ENCODE assay signal across 20 cellular contexts in the genomic region with DNA sequence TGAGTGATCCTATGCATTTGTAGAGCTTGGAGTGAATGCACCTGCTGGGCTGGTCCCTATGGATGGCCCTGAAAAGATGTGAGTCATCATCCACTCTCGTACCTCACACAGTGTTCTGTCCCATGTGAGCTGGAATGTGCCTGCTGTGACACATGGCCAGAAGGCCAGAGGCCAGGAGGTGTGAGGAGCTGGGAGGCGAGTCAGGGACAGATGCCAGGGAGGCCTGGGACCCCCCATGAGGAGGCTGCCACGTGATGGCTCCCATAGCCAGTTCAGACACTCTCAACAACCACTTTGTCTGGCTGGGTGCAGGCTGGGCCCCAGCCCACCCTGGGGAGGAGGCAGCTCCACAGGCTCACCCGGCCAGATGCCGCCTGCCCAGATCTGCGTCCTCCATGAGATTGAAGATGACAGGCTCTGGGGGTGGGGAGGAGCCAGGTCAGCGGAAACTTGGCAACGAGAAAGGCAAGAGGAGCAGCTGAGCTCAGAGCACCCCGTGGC.
DNase-seq lines count a peak whose midpoint lies in the region; ATAC-seq and TF ChIP-seq lines count a peak whose summit lies in the region.
"Had no signal": no experiment of that assay in that cellular context is flagged by ENCODE, and none has a peak within 500 bp of the region (broad histone marks: within the 10 kb centered on the region; RNA-seq: fewer than 3 reads in every experiment).

No MANE protein-coding gene starts in this region.

- H3K4me2 ChIP-seq in osteoblast (ENCODE audit: insufficient read depth, low read length), result no peak overlapping the region

- no peak for TF ChIP-seq POLR2A in prostate gland (IDR thresholded peaks at IDR 0.05)

- peak; percentile 38 for DNase-seq in DMS 273 treated with DMSO at 0.1 percent for 48 hours (lab: John Stamatoyannopoulos, UW)
- peak; percentile 24 for DNase-seq in NCI-H1694 (lab: John Stamatoyannopoulos, UW)
- peak; percentile 37 for DNase-seq in astrocyte of the spinal cord (ENCODE audit: low read depth, low spot score)
- DNase-seq in osteoblast (ENCODE audit: insufficient read length, low spot score, missing footprints), result peak; percentile 63
- DNase-seq in prostate gland (ENCODE audit: low spot score), result no peak
- DNase-seq in T-helper 2 cell treated with Interferon-gamma antibody and Interleukin-4, amounts not matched to agents 5 μg/mL and 100 μg/mL, for 36 hours (ENCODE audit: low spot score), result no peak
- DNase-seq: activated B cell treated with CpG ODN at 0.5 μM for 24 hours; activated CD8-positive, alpha-beta T cell treated with anti-CD3 and anti-CD28 coated beads, Interleukin-2, amount 10 ng/mL, durations not matched to agents 7 days and 5 days; activated T-cell treated with anti-CD3 and anti-CD28 coated beads, Interleukin-2, amount 50 U/mL, for 72 hours; brain microvascular endothelial cell; EL; left lung; NCI-H345; occipital lobe; Right ventricle myocardium superior; stimulated activated CD4-positive, alpha-beta T cell treated with anti-CD3 and anti-CD28 coated beads, Interleukin-4, amount 100 ng/mL, for 24 hours; T-helper 2 cell had no signal

- H3K9me3 Mint-ChIP-seq in T-helper 2 cell treated with Interferon-gamma antibody and Interleukin-4, amounts not matched to agents 5 μg/mL and 100 μg/mL, for 36 hours, result no peaks in the 10 kb centered on the region
- H3K9me3 Mint-ChIP-seq: activated naive CD4-positive, alpha-beta T cell treated with anti-CD3 and anti-CD28 coated beads, Interleukin-2, amount 50 U/mL, for 72 hours had no signal

- H3K4me3 Mint-ChIP-seq in T-helper 2 cell treated with Interferon-gamma antibody and Interleukin-4, amounts not matched to agents 5 μg/mL and 100 μg/mL, for 36 hours, result no peak overlapping the region
- H3K4me3 Mint-ChIP-seq: activated B cell treated with CpG ODN at 0.5 μM for 24 hours; activated CD8-positive, alpha-beta T cell treated with anti-CD3 and anti-CD28 coated beads, Interleukin-2, amount 10 ng/mL, durations not matched to agents 7 days and 5 days; activated T-cell treated with anti-CD3 and anti-CD28 coated beads, Interleukin-2, amount 50 U/mL, for 72 hours had no signal

- H3K27ac ChIP-seq in osteoblast (ENCODE audit: low read depth, low read length) (no peak overlapping the region), prostate gland (no peak overlapping the region)
- H3K27ac ChIP-seq: brain microvascular endothelial cell, left lung had no signal

- H2AFZ ChIP-seq in osteoblast (ENCODE audit: low read length), result no peak overlapping the region

- H3K4me1 Mint-ChIP-seq in T-helper 2 cell treated with Interferon-gamma antibody and Interleukin-4, amounts not matched to agents 5 μg/mL and 100 μg/mL, for 36 hours (ENCODE audit: low read depth), result no peaks in the 10 kb centered on the region
- H3K4me1 Mint-ChIP-seq: activated B cell treated with CpG ODN at 0.5 μM for 24 hours had no signal

- no peaks in the 10 kb centered on the region for H3K27me3 Mint-ChIP-seq in T-helper 2 cell treated with Interferon-gamma antibody and Interleukin-4, amounts not matched to agents 5 μg/mL and 100 μg/mL, for 36 hours (ENCODE audit: low read depth)

- no peaks in the 10 kb centered on the region for H3K4me1 ChIP-seq in osteoblast (ENCODE audit: insufficient read depth, low read length)
- no peaks in the 10 kb centered on the region for H3K4me1 ChIP-seq in prostate gland (replicated peaks)
- H3K4me1 ChIP-seq: left lung had no signal

- 50% methylated on average over 9 of the region's 9 CpGs for WGBS in prostate gland

- H3K36me3 Mint-ChIP-seq in T-helper 2 cell treated with Interferon-gamma antibody and Interleukin-4, amounts not matched to agents 5 μg/mL and 100 μg/mL, for 36 hours (ENCODE audit: low read depth), result no peaks in the 10 kb centered on the region
- H3K36me3 Mint-ChIP-seq: activated naive CD4-positive, alpha-beta T cell treated with anti-CD3 and anti-CD28 coated beads, Interleukin-2, amount 50 U/mL, for 72 hours had no signal

- in situ Hi-C loops in astrocyte of the spinal cord (cut with HindIII; ENCODE audit: low sequenced_read_pairs), result no loop called here

- ATAC-seq in GM18858 (IDR thresholded peaks at IDR 0.05; ENCODE audit: unreplicated experiment) (no peak), HG03045 (IDR thresholded peaks at IDR 0.05; ENCODE audit: unreplicated experiment) (no peak)
- ATAC-seq: activated CD8-positive, alpha-beta T cell treated with anti-CD3 and anti-CD28 coated beads, Interleukin-2, amount 10 ng/mL, durations not matched to agents 7 days and 5 days; activated naive CD4-positive, alpha-beta T cell treated with anti-CD3 and anti-CD28 coated beads, Interleukin-2, amount 50 U/mL, for 72 hours; activated T-cell treated with anti-CD3 and anti-CD28 coated beads, Interleukin-2, amount 50 U/mL, for 72 hours; left lung had no signal

- H3K9me3 ChIP-seq in osteoblast (ENCODE audit: low read depth, low read length), result no peaks in the 10 kb centered on the region
- H3K9me3 ChIP-seq in prostate gland, result no peaks in the 10 kb centered on the region
- H3K9me3 ChIP-seq: left lung had no signal

- H3K4me3 ChIP-seq in astrocyte of the spinal cord (ENCODE audit: low read depth, low read length) (no peak overlapping the region), osteoblast (ENCODE audit: insufficient read depth, low read length) (no peak overlapping the region), prostate gland (no peak overlapping the region)
- H3K4me3 ChIP-seq: left lung had no signal

- intact Hi-C loops in prostate gland (cut with DNase I), result no loop called here

- no peaks in the 10 kb centered on the region for H3K79me2 ChIP-seq in osteoblast (ENCODE audit: insufficient read depth, low read length)

- TF ChIP-seq CTCF in astrocyte of the spinal cord (IDR thresholded peaks at IDR 0.05; ENCODE audit: low read depth, low read length) (no peak), osteoblast (IDR thresholded peaks at IDR 0.05; ENCODE audit: extremely low read depth, low read depth, low read length) (no peak), prostate gland (IDR thresholded peaks at IDR 0.05) (no peak)

- peaks cover 11% of the 10 kb centered on the region for H4K20me1 ChIP-seq in osteoblast (ENCODE audit: insufficient read depth, low read length)

- no peaks in the 10 kb centered on the region for H3K36me3 ChIP-seq in osteoblast (ENCODE audit: insufficient read depth, low read length)
- no peaks in the 10 kb centered on the region for H3K36me3 ChIP-seq in prostate gland
- H3K36me3 ChIP-seq: brain microvascular endothelial cell, left lung had no signal

- H3K27me3 ChIP-seq in osteoblast (ENCODE audit: insufficient read depth, low read length) (no peaks in the 10 kb centered on the region), prostate gland (replicated peaks; ENCODE audit: insufficient read depth) (no peaks in the 10 kb centered on the region)
- H3K27me3 ChIP-seq: brain microvascular endothelial cell, left lung had no signal

- no peak overlapping the region for H3K27ac Mint-ChIP-seq in T-helper 2 cell treated with Interferon-gamma antibody and Interleukin-4, amounts not matched to agents 5 μg/mL and 100 μg/mL, for 36 hours
- H3K27ac Mint-ChIP-seq: activated B cell treated with CpG ODN at 0.5 μM for 24 hours; activated CD8-positive, alpha-beta T cell treated with anti-CD3 and anti-CD28 coated beads, Interleukin-2, amount 10 ng/mL, durations not matched to agents 7 days and 5 days; activated T-cell treated with anti-CD3 and anti-CD28 coated beads, Interleukin-2, amount 50 U/mL, for 72 hours had no signal

Comparison
In these comparisons a context has a peak if more than half of its experiments do, and no peak if none do; other contexts are left out.
1. DNase-seq: peak in DMS 273 treated with DMSO at 0.1 percent for 48 hours (single experiment), NCI-H1694 (single experiment), astrocyte of the spinal cord (single experiment) and osteoblast (single experiment); none in prostate gland (single experiment) and T-helper 2 cell treated with Interferon-gamma antibody and Interleukin-4, amounts not matched to agents 5 μg/mL and 100 μg/mL, for 36 hours (single experiment).